8 cellular contexts compared by ENCODE assay signal in the genomic region with DNA sequence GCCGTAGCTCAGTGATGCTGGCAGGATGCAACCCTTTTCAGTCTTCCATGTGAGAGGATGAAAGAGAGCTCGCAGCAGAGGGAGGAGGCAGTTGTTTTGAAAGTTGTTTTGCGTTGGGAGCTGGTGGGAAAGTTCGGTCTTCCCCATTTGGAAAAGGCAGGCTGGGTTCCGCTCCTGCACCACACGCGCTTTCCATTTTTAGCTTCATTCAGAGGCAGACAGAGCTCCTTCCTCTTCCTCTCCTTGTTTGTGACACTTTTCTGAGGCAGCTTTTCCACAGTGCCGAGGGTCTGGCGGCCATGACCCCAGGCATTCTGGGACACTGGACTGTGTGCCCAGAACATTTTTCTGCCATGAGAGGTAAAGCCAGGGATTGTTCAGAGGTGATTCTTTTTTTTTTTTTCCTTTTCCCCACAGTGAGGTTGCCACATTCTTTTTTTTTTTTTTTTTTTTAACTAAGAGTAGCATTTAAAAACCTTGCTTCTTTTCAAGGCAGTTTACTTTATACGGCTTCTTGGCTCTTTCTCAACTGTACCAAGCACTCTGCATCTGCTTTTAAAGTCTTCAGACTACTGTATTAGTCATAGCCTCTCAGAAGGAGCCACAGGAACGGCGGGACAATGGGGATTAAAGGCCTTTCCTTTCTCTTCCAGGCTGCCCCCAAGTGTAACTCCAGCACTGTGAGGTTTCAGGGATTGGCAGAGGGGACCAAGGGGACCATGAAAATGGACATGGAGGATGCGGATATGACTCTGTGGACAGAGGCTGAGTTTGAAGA. TPM values are rescaled to one million over a fixed set of nuclear protein-coding genes. Genes with fewer than 3 reads are reported as not detected.
DNase-seq lines count a peak whose midpoint lies in the region; ATAC-seq, FAIRE-seq and TF ChIP-seq lines count a peak whose summit lies in the region.

No MANE protein-coding gene starts in this region.

- peak overlapping the region; percentile 53 for H3K4me3 ChIP-seq in cardiac muscle cell
- H3K4me3 ChIP-seq in astrocyte of the cerebellum (ENCODE audit: low read depth, low read length): peak overlapping the region; percentile 67
- H3K4me3 ChIP-seq in kidney (ENCODE audit: low read length in 2 of 2): peak overlapping the region; percentile 40 to 63
- no peak overlapping the region for H3K4me3 ChIP-seq in thymus (ENCODE audit: low read length)

- no peak for ATAC-seq in HG03520 (IDR thresholded peaks at IDR 0.05; ENCODE audit: unreplicated experiment)

- no peak for FAIRE-seq in kidney (lab: Jason Lieb, UNC)

- H3K27me3 ChIP-seq in cardiac muscle cell: no peaks in the 10 kb centered on the region
- H3K27me3 ChIP-seq in thymus (ENCODE audit: control insufficient read depth, insufficient read depth): peaks cover 46% of the 10 kb centered on the region

- H3K27ac ChIP-seq in cardiac muscle cell: no peak overlapping the region
- peak overlapping the region; percentile 20 to 57 for H3K27ac ChIP-seq in kidney (ENCODE audit: low read depth in 2 of 2, low read length in 2 of 2)
- peak overlapping the region; percentile 64 for H3K27ac ChIP-seq in thymus (ENCODE audit: low read depth)

- H3K9ac ChIP-seq in kidney (ENCODE audit: low read length in 2 of 2): no peak overlapping the region

- H3K36me3 ChIP-seq in cardiac muscle cell (no peaks in the 10 kb centered on the region), kidney (ENCODE audit: control insufficient read depth in 1 of 2, insufficient read depth in 2 of 2, low read length in 2 of 2) (no peaks in the 10 kb centered on the region), thymus (ENCODE audit: control insufficient read depth, insufficient read depth) (no peaks in the 10 kb centered on the region)

- peak; percentile 5 to 62 for DNase-seq in cardiac muscle cell (ENCODE audit: low read depth in 1 of 2, low spot score in 1 of 2)
- no peak for DNase-seq in cardiac septum (ENCODE audit: low spot score)
- peak; percentile 57 for DNase-seq in astrocyte of the cerebellum (ENCODE audit: low read depth)
- no peak for DNase-seq in kidney
- DNase-seq in effector CD4-positive, alpha-beta T cell: no peak
- no peak for DNase-seq in NCI-H2171 treated with DMSO at 0.1 percent for 48 hours (lab: John Stamatoyannopoulos, UW)

- WGBS in thymus: 38% methylated on average over 13 of the region's 13 CpGs

- in situ Hi-C loops in astrocyte of the cerebellum (cut with HindIII; ENCODE audit: low sequenced_read_pairs): no loop called here

- TF ChIP-seq CTCF in cardiac muscle cell (IDR thresholded peaks at IDR 0.05; ENCODE audit: low read depth, low read length) (no peak), astrocyte of the cerebellum (IDR thresholded peaks at IDR 0.05; ENCODE audit: low read depth, low read length, missing control alignments) (no peak), kidney (IDR thresholded peaks at IDR 0.05; ENCODE audit: borderline replicate concordance, extremely low read depth, insufficient read depth) (no peak)

- intact Hi-C loops in cardiac septum (cut with DNase I): loop anchor here (5.0 kb wide), 2 partner anchors 95 to 600 kb away; no protein-coding TSS in a partner anchor
- intact Hi-C loops in kidney (cut with DNase I): no loop called here

- H3K9me3 ChIP-seq in cardiac muscle cell (ENCODE audit: low read depth): no peaks in the 10 kb centered on the region
- no peaks in the 10 kb centered on the region for H3K9me3 ChIP-seq in kidney (ENCODE audit: control insufficient read depth in 1 of 2, low read length in 2 of 2)
- no peaks in the 10 kb centered on the region for H3K9me3 ChIP-seq in thymus (ENCODE audit: control insufficient read depth)

- H3K4me1 ChIP-seq in cardiac muscle cell (ENCODE audit: low read depth) (peaks cover 9% of the 10 kb centered on the region), kidney (ENCODE audit: control insufficient read depth in 1 of 2, insufficient read depth in 1 of 2, low read depth in 1 of 2, low read length in 2 of 2) (peaks cover 0 to 7% of the 10 kb centered on the region in 2 donors), thymus (ENCODE audit: control insufficient read depth, insufficient read depth, low read length) (peaks cover 12% of the 10 kb centered on the region)

RNA-seq across cellular contexts. Expression of gene PRDM1, which starts 1.6 kb away (rescaled TPM):
- total RNA-seq in cardiac muscle cell (0.56 and 2.4 TPM in 2 replicates), cardiac septum (2.0 TPM), kidney (23.0 TPM)
- polyA plus RNA-seq in cardiac muscle cell (0.67 and 2.9 TPM in 2 replicates), kidney (ENCODE audit: insufficient read depth, low read depth, low replicate concordance) (0.86 TPM), thymus (4.0 TPM)

Comparison
In these comparisons a context has a peak if more than half of its experiments do, and no peak if none do; other contexts are left out.
1. DNase-seq: peak in cardiac muscle cell (2 of 2) and astrocyte of the cerebellum (single experiment); none in cardiac septum (single experiment), kidney (single experiment), effector CD4-positive, alpha-beta T cell (single experiment) and NCI-H2171 treated with DMSO at 0.1 percent for 48 hours (single experiment).